Comparison of ENCODE assay signal across 8 cellular contexts in the genomic region with DNA sequence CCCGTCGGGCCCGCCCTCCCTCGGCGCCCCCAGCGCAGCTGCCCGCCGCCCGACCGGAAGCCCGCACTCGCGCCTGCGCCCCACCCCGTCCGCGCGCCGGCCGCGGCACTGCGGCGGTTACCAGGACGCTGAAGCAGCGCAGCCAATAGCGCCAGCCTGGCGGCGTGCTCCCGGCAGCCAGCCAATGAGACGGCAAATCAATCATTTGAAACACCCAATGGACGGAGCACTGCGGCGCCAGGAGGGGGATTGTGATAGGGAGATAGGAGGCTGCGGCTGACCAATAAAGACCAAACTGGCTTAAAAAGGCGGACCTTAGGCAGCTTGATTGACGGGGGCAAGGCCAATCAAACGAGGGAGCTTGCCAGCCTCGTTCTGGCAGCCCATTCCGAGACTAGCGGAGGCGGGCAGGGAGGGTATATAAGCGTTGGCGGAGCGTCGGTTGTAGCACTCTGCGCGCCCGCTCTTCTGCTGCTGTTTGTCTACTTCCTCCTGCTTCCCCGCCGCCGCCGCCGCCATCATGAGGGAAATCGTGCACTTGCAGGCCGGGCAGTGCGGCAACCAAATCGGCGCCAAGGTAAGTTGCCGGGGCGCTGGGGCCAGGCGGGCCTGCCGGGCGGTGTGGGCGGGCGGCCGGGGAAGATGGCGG. TPM values are rescaled to one million over a fixed set of nuclear protein-coding genes. Genes with fewer than 3 reads are reported as not detected.
A peak's percentile ranks its signal among the peaks of the same experiment; 100 is the strongest.
DNase-seq lines count a peak whose midpoint lies in the region; ATAC-seq and TF ChIP-seq lines count a peak whose summit lies in the region.

A gene (plus strand): TSS at position 447 of the 649 bp plus-strand sequence. CDS start 74 bp downstream, at position 521.

- H3K36me3 Mint-ChIP-seq in T-helper 2 cell treated with Interferon-gamma antibody and Interleukin-4, amounts not matched to agents 5 μg/mL and 100 μg/mL, for 36 hours (ENCODE audit: low read depth): peaks cover 23% of the 10 kb centered on the region

- no peaks in the 10 kb centered on the region for H3K9me3 Mint-ChIP-seq in T-helper 2 cell treated with Interferon-gamma antibody and Interleukin-4, amounts not matched to agents 5 μg/mL and 100 μg/mL, for 36 hours

- H3K9me3 ChIP-seq in ascending aorta (no peaks in the 10 kb centered on the region), right cardiac atrium (ENCODE audit: control insufficient read depth, low read length) (no peaks in the 10 kb centered on the region), uterus (no peaks in the 10 kb centered on the region)

- intact Hi-C loops in ascending aorta (cut with DNase I) (loop anchor here (1.0 kb wide), 5 partner anchors 14 to 53 kb away; a partner anchor contains a TSS), right cardiac atrium (cut with DNase I) (loop anchor here in 1 of 4 donors (10.0 kb wide), 1 partner anchor 1196 kb away; no protein-coding TSS in a partner anchor), uterus (cut with DNase I; ENCODE audit: low total_unique reads) (no loop called here)

- H3K27ac ChIP-seq in ascending aorta (peak within 1 kb of the TSS; percentile 88 to 90), right cardiac atrium (ENCODE audit: low read length) (peak within 1 kb of the TSS; percentile 96), uterus (peak within 1 kb of the TSS; percentile 93 to 97)

- H3K27me3 ChIP-seq in ascending aorta: no peaks in the 10 kb centered on the region
- no peaks in the 10 kb centered on the region for H3K27me3 ChIP-seq in right cardiac atrium (ENCODE audit: control insufficient read depth, insufficient read depth)
- H3K27me3 ChIP-seq in uterus: no peaks in the 10 kb centered on the region

- H3K27me3 Mint-ChIP-seq in T-helper 2 cell treated with Interferon-gamma antibody and Interleukin-4, amounts not matched to agents 5 μg/mL and 100 μg/mL, for 36 hours (ENCODE audit: low read depth): peaks cover 2% of the 10 kb centered on the region

- H3K4me1 Mint-ChIP-seq in T-helper 2 cell treated with Interferon-gamma antibody and Interleukin-4, amounts not matched to agents 5 μg/mL and 100 μg/mL, for 36 hours (ENCODE audit: low read depth): peaks cover 18% of the 10 kb centered on the region

- H3K4me3 ChIP-seq in ascending aorta (peak within 1 kb of the TSS; percentile 81 to 93), right cardiac atrium (ENCODE audit: low read length) (peak within 1 kb of the TSS; percentile 90), uterus (peak within 1 kb of the TSS; percentile 76 to 88)

- H3K4me1 ChIP-seq in ascending aorta (peaks cover 13 to 28% of the 10 kb centered on the region in 2 donors), right cardiac atrium (ENCODE audit: control insufficient read depth, insufficient read depth, low read length) (peaks cover 3% of the 10 kb centered on the region), uterus (peaks cover 6 to 8% of the 10 kb centered on the region in 2 donors)

- H3K4me3 Mint-ChIP-seq in T-helper 2 cell treated with Interferon-gamma antibody and Interleukin-4, amounts not matched to agents 5 μg/mL and 100 μg/mL, for 36 hours: peak within 1 kb of the TSS; percentile 93

- WGBS in right cardiac atrium: under 1% methylated on average over 67 of the region's 67 CpGs

- peak; percentile 76 for ATAC-seq in GM18502 (IDR thresholded peaks at IDR 0.05; ENCODE audit: poor library complexity, unreplicated experiment)
- peak; percentile 69 for ATAC-seq in HG02970 (IDR thresholded peaks at IDR 0.05; ENCODE audit: low FRiP score, unreplicated experiment)
- ATAC-seq in right cardiac atrium: peak; percentile 86 to 87

- H3K27ac Mint-ChIP-seq in T-helper 2 cell treated with Interferon-gamma antibody and Interleukin-4, amounts not matched to agents 5 μg/mL and 100 μg/mL, for 36 hours: peak within 1 kb of the TSS; percentile 94

- TF ChIP-seq CTCF in ascending aorta (IDR thresholded peaks at IDR 0.05) (peak in 1 of 3 experiments; percentile 33), uterus (IDR thresholded peaks at IDR 0.05) (peak in 2 of 4 experiments; percentile 2 to 50)

- H3K36me3 ChIP-seq in ascending aorta (peaks cover 14 to 20% of the 10 kb centered on the region in 2 donors), uterus (no peaks in the 10 kb centered on the region)

- DNase-seq in NCI-H1930 (lab: John Stamatoyannopoulos, UW) (peak; percentile 98 to 99), ascending aorta (ENCODE audit: low spot score in 2 of 2) (peak; percentile 99 to 100), right cardiac atrium (peak; percentile 100), pulmonary artery endothelial cell (ENCODE audit: low read depth, low spot score) (peak; percentile 100), uterus (peak; percentile 99 to 100)
- DNase-seq in T-helper 2 cell treated with Interferon-gamma antibody and Interleukin-4, amounts not matched to agents 5 μg/mL and 100 μg/mL, for 36 hours (ENCODE audit: low spot score): peak; percentile 99

- TF ChIP-seq POLR2A in uterus (IDR thresholded peaks at IDR 0.05): peak; percentile 93 to 100

RNA-seq across cellular contexts. Expression of the gene that starts here (rescaled TPM):
- total RNA-seq in ascending aorta (403 TPM), right cardiac atrium (100 to 1,000 TPM; 203 to 461 (median 332) TPM), pulmonary artery endothelial cell (279 and 476 TPM in 2 replicates), uterus (100 to 1,000 TPM in 3 of 4 donors, 10 to 100 TPM in 1; 91.5 to 174 (median 139) TPM)
- 591 TPM for polyA plus RNA-seq in right cardiac atrium

Comparison
In these comparisons a context has a peak if more than half of its experiments do, and no peak if none do; other contexts are left out.
1. Peak in every context shown above with its lines: DNase-seq, ATAC-seq, H3K4me3 ChIP-seq and H3K27ac ChIP-seq.